In genomic region chr6:124870611-124871201, GRCh38 we compare ENCODE assay signal across 8 cellular contexts.
DNase-seq lines count a peak whose midpoint lies in the region; ATAC-seq and TF ChIP-seq lines count a peak whose summit lies in the region.

No MANE protein-coding gene starts in this region.

- TF ChIP-seq CTCF in AG09319 (IDR thresholded peaks at IDR 0.05; ENCODE audit: low read depth, low read length) (peak; percentile 79), left lung (IDR thresholded peaks at IDR 0.05) (peak; percentile 56 to 57)

- ATAC-seq in left lung (peak; percentile 52), GM19455 (IDR thresholded peaks at IDR 0.05; ENCODE audit: unreplicated experiment) (no peak), HG03442 (IDR thresholded peaks at IDR 0.05; ENCODE audit: unreplicated experiment) (no peak)

- no peak overlapping the region for H3K27ac ChIP-seq in left lung

- no peaks in the 10 kb centered on the region for H3K9me3 ChIP-seq in left lung

- no peaks in the 10 kb centered on the region for H3K4me1 ChIP-seq in left lung

- H3K36me3 ChIP-seq in left lung = no peaks in the 10 kb centered on the region

- H3K27me3 ChIP-seq in left lung = no peaks in the 10 kb centered on the region

- intact Hi-C loops in left lung (cut with DNase I) = loop anchor here in 1 of 2 donors (5.0 kb wide), 1 partner anchor 247 kb away; no protein-coding TSS in a partner anchor

- no peak overlapping the region for H3K4me3 ChIP-seq in left lung

- DNase-seq in AG09319 (ENCODE audit: extremely low read depth, low read depth) = no peak
- peak; percentile 45 for DNase-seq in HT-29 (ENCODE audit: low spot score)
- DNase-seq in amniotic stem cell (lab: John Stamatoyannopoulos, UW) = peak; percentile 27
- DNase-seq in left lung = no peak
- no peak for DNase-seq in NCI-H446 treated with DMSO at 0.1 percent for 48 hours (lab: John Stamatoyannopoulos, UW)
- DNase-seq in AG08396 (ENCODE audit: low spot score) = no peak

Comparison
In these comparisons a context has a peak if more than half of its experiments do, and no peak if none do; other contexts are left out.
1. DNase-seq: peak in HT-29 (single experiment) and amniotic stem cell (single experiment); none in AG09319 (single experiment), left lung (0 of 2), NCI-H446 treated with DMSO at 0.1 percent for 48 hours (single experiment) and AG08396 (single experiment).